In the genomic region with DNA sequence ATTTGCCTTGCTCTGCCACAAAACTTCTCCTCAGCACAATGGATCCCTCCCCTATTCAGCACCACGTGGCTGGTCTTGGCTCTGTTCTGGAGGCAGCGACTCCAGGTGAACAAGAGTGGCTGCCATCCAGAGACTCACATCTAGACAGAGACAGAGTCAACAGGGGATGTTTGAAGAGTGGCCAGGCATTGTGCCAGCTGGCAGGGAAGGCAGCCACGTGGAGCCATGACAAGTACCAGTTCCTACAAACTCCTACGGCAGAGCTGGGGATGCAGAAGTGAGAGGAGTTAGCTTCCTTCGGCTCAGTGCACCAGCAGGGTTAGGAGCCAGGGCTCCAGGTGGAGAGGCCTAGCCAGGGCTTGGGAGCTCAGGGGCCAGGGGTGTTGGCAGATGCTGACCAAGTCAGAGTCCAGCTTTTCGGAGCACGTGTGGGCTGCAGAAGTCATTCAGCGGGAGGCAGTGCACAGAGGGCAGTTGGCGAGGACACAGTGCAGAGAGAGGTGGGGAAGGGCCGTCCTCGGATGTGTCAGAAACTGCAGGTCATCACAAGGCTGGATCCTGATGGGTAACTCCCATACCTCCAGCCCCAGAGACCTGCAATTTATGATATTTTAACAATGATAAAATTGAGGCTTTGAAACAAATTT, we compare ENCODE assay signal across 10 cellular contexts.
A peak's percentile ranks its signal among the peaks of the same experiment; 100 is the strongest.
DNase-seq lines count a peak whose midpoint lies in the region; ATAC-seq and TF ChIP-seq lines count a peak whose summit lies in the region.
"Had no signal": no experiment of that assay in that cellular context is flagged by ENCODE, and none has a peak within 500 bp of the region (broad histone marks: within the 10 kb centered on the region; RNA-seq: fewer than 3 reads in every experiment).

No MANE protein-coding gene starts in this region.

- TF ChIP-seq POLR2A in testis (IDR thresholded peaks at IDR 0.05) = no peak

- no peaks in the 10 kb centered on the region for H3K27me3 ChIP-seq in testis

- intact Hi-C loops in left cardiac atrium (cut with DNase I) (no loop called here), testis (cut with DNase I; ENCODE audit: low total_unique reads) (no loop called here)

- H3K4me3 ChIP-seq in testis = no peak overlapping the region

- H3K36me3 ChIP-seq in testis (ENCODE audit: low read depth, missing control alignments) = no peaks in the 10 kb centered on the region

- peak in 2 of 3 experiments; percentile 15 to 36 for DNase-seq in NCI-H1417 (lab: John Stamatoyannopoulos, UW)
- DNase-seq in NCI-H1417 treated with DMSO at 0.1 percent for 48 hours (lab: John Stamatoyannopoulos, UW) = no peak
- peak; percentile 1 for DNase-seq in RKO (ENCODE audit: low spot score)
- DNase-seq in left cardiac atrium = peak; percentile 55
- peak; percentile 93 for DNase-seq in testis
- no peak for DNase-seq in T-helper 1 cell

- H3K9me3 ChIP-seq in testis = no peaks in the 10 kb centered on the region

- H3K27ac ChIP-seq in testis = peak overlapping the region in 1 of 2 donors; percentile 55
- H3K27ac ChIP-seq: 22Rv1 had no signal

- 28 to 35% methylated on average over 11 of the region's 11 CpGs for WGBS in testis, 2 donors

- peak; percentile 61 to 74 for ATAC-seq in left cardiac atrium
- no peak for ATAC-seq in GM19397 (IDR thresholded peaks at IDR 0.05; ENCODE audit: unreplicated experiment)
- no peak for ATAC-seq in HG03025 (IDR thresholded peaks at IDR 0.05; ENCODE audit: low FRiP score, unreplicated experiment)
- ATAC-seq: SK-N-SH treated with all-trans-retinoic acid at 6 μM for 48 hours had no signal

- H3K4me1 ChIP-seq in testis = peaks cover 25% of the 10 kb centered on the region

- TF ChIP-seq CTCF in testis (IDR thresholded peaks at IDR 0.05) = no peak

Comparison
In these comparisons a context has a peak if more than half of its experiments do, and no peak if none do; other contexts are left out.
1. DNase-seq: peak in NCI-H1417 (2 of 3), RKO (single experiment), left cardiac atrium (single experiment) and testis (single experiment); none in NCI-H1417 treated with DMSO at 0.1 percent for 48 hours (single experiment) and T-helper 1 cell (0 of 5).
2. ATAC-seq: peak in left cardiac atrium (2 of 2); none in GM19397 (single experiment) and HG03025 (single experiment).